12 cellular contexts compared by ENCODE assay signal in genomic region chr12:32541754-32542374, GRCh38.
A peak's percentile ranks its signal among the peaks of the same experiment; 100 is the strongest.
DNase-seq lines count a peak whose midpoint lies in the region; ATAC-seq, FAIRE-seq and TF ChIP-seq lines count a peak whose summit lies in the region.
"Had no signal": no experiment of that assay in that cellular context is flagged by ENCODE, and none has a peak within 500 bp of the region (broad histone marks: within the 10 kb centered on the region; RNA-seq: fewer than 3 reads in every experiment).

No MANE protein-coding gene starts in this region.

- intact Hi-C loops in heart right ventricle (cut with DNase I), result loop anchor here in 1 of 10 donors (10.0 kb wide), 1 partner anchor 77 kb away; no protein-coding TSS in a partner anchor
- intact Hi-C loops in psoas muscle (cut with DNase I), result no loop called here

- DNase-seq in A549 (ENCODE audit: low read depth in 1 of 2, low spot score in 1 of 2), result no peak
- DNase-seq in amniotic epithelial cell (ENCODE audit: low read depth), result peak; percentile 81
- DNase-seq in heart right ventricle, result no peak
- no peak for DNase-seq in psoas muscle
- no peak for DNase-seq in DMS53 treated with DMSO at 0.1 percent for 48 hours (lab: John Stamatoyannopoulos, UW; ENCODE audit: unreplicated experiment)
- no peak for DNase-seq in DMS 273 (lab: John Stamatoyannopoulos, UW; ENCODE audit: unreplicated experiment)
- no peak for DNase-seq in stimulated activated naive CD8-positive, alpha-beta T cell treated with anti-CD3 and anti-CD28 coated beads, Interleukin-15, Interleukin-2, amounts not matched to agents 100 U/mL and 50 U/mL, for 24 hours
- DNase-seq: DMS153, NCI-H1105, retina had no signal

- WGBS in A549 (ENCODE audit: missing lambda C conversion rate), result 48% methylated on average over 3 of the region's 3 CpGs
- WGBS in heart right ventricle, 2 donors, result 30 to 46% methylated on average over 3 of the region's 3 CpGs
- 48 to 61% (median 52%) methylated on average over 3 of the region's 3 CpGs for WGBS in psoas muscle, 3 donors

- POLR2A ChIA-PET in A549 (lab: Yijun Ruan, JAX), result no interaction called here

- no peaks in the 10 kb centered on the region for H3K27me3 ChIP-seq in heart right ventricle
- H3K27me3 ChIP-seq in psoas muscle (ENCODE audit: insufficient read depth in 3 of 3, low read length in 2 of 3), result no peaks in the 10 kb centered on the region

- ATAC-seq in A549 (no peak; a peak in 1 of 6 replicates), heart right ventricle (peak in 5 of 8 donors; percentile 20 to 43 (median 33)), psoas muscle (peak in 1 of 4 donors; percentile 53), GM21526 (IDR thresholded peaks at IDR 0.05; ENCODE audit: low FRiP score, unreplicated experiment) (no peak)
- ATAC-seq in stimulated activated naive CD8-positive, alpha-beta T cell treated with anti-CD3 and anti-CD28 coated beads, Interleukin-15, Interleukin-2, amounts not matched to agents 100 U/mL and 50 U/mL, for 24 hours, result no peak
- ATAC-seq: GM12878 had no signal

- H3K4me3 ChIP-seq in A549, result no peak overlapping the region
- no peak overlapping the region for H3K4me3 ChIP-seq in heart right ventricle
- H3K4me3 ChIP-seq in psoas muscle, result no peak overlapping the region
- H3K4me3 ChIP-seq: GM12878 had no signal

- TF ChIP-seq RAD21 in A549 (conservative IDR thresholded peaks at IDR 0.05 in 1 of 2, IDR thresholded peaks at IDR 0.05 in 1 of 2), result no peak

- peaks cover 33% of the 10 kb centered on the region for H3K4me1 ChIP-seq in A549
- peaks cover 24 to 85% (median 71%) of the 10 kb centered on the region in 9 donors for H3K4me1 ChIP-seq in heart right ventricle
- peaks cover 50% of the 10 kb centered on the region for H3K4me1 ChIP-seq in psoas muscle

- H3K36me3 ChIP-seq in heart right ventricle (no peaks in the 10 kb centered on the region), psoas muscle (ENCODE audit: insufficient read depth in 1 of 2, low read depth in 1 of 2) (no peaks in the 10 kb centered on the region)

- H3K4me2 ChIP-seq in A549, result peak overlapping the region; percentile 47

- no peak for FAIRE-seq in A549 (lab: Jason Lieb, UNC)
- FAIRE-seq: GM12878 had no signal

- TF ChIP-seq CTCF in A549 (IDR thresholded peaks at IDR 0.05) (no peak), heart right ventricle (IDR thresholded peaks at IDR 0.05) (no peak), psoas muscle (IDR thresholded peaks at IDR 0.05) (no peak)

- H3K9me3 ChIP-seq in A549 (no peaks in the 10 kb centered on the region), heart right ventricle (no peaks in the 10 kb centered on the region), psoas muscle (no peaks in the 10 kb centered on the region)

- H3K27ac ChIP-seq in A549 (peak overlapping the region in 1 of 2 experiments; percentile 40; a peak in 2 of 6 replicates), heart right ventricle (peak overlapping the region in 8 of 10 donors; percentile 8 to 78 (median 56)), psoas muscle (peak overlapping the region; percentile 11)

- TF ChIP-seq POLR2A in A549 (IDR thresholded peaks at IDR 0.05; ENCODE audit: low read length), result no peak

- CTCF ChIA-PET in A549 (lab: Yijun Ruan, JAX), result interaction anchor here (1.0 to 1.1 kb wide), 2 partner anchors 30 to 66 kb away, joined by 3 to 4 read pairs; no protein-coding TSS in a partner anchor

- TF ChIP-seq EP300 in A549 (IDR thresholded peaks at IDR 0.05), result no peak

TF ChIP-seq in A549, 52 proteins besides CTCF, POLR2A, EP300 and RAD21:
- no peak for TF ChIP-seq JUN (IDR thresholded peaks at IDR 0.05)
- TF ChIP-seq, protein P1, sequence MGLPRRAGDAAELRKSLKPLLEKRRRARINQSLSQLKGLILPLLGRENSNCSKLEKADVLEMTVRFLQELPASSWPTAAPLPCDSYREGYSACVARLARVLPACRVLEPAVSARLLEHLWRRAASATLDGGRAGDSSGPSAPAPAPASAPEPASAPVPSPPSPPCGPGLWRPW (IDR thresholded peaks at IDR 0.05), result no peak
- TF ChIP-seq SMC3 (IDR thresholded peaks at IDR 0.05), result no peak
- TF ChIP-seq GATA3 (IDR thresholded peaks at IDR 0.05; ENCODE audit: borderline replicate concordance), result no peak
- TF ChIP-seq USF2 (IDR thresholded peaks at IDR 0.05), result no peak
- peak in 1 of 2 experiments; percentile 35; a peak in 2 of 4 replicates for TF ChIP-seq CEBPB (IDR thresholded peaks at IDR 0.05)

Comparison
In these comparisons a context has a peak if more than half of its experiments do, and no peak if none do; other contexts are left out.
1. ATAC-seq: peak in heart right ventricle (5 of 8); none in A549 (0 of 2), stimulated activated naive CD8-positive, alpha-beta T cell treated with anti-CD3 and anti-CD28 coated beads, Interleukin-15, Interleukin-2, amounts not matched to agents 100 U/mL and 50 U/mL, for 24 hours (single experiment) and GM21526 (single experiment).